Comparison of ENCODE assay signal across 15 cellular contexts in genomic region chr9:111851536-111851935, GRCh38. TPM values are rescaled to one million over a fixed set of nuclear protein-coding genes. Genes with fewer than 3 reads are reported as not detected.
DNase-seq lines count a peak whose midpoint lies in the region; ATAC-seq and TF ChIP-seq lines count a peak whose summit lies in the region.
"Had no signal": no experiment of that assay in that cellular context is flagged by ENCODE, and none has a peak within 500 bp of the region (broad histone marks: within the 10 kb centered on the region; RNA-seq: fewer than 3 reads in every experiment).

No MANE protein-coding gene starts in this region.

- H3K36me3 Mint-ChIP-seq in naive thymus-derived CD8-positive, alpha-beta T cell = no peaks in the 10 kb centered on the region
- H3K36me3 Mint-ChIP-seq: CD8-positive, alpha-beta memory T cell had no signal

- no peaks in the 10 kb centered on the region for H3K9me3 Mint-ChIP-seq in naive thymus-derived CD8-positive, alpha-beta T cell
- H3K9me3 Mint-ChIP-seq: activated B cell treated with CpG ODN at 0.5 μM for 24 hours, endodermal cell had no signal

- dilution Hi-C loops in mammary epithelial cell (cut with HindIII; ENCODE audit: low sequenced_read_pairs) = no loop called here

- H2AFZ ChIP-seq in mammary epithelial cell (ENCODE audit: low read depth, low read length) = no peak overlapping the region

- CTCF ChIA-PET in mammary epithelial cell (lab: Charles Lee; ENCODE audit: low non-redundant PET) = no interaction called here

- POLR2A ChIA-PET in naive thymus-derived CD8-positive, alpha-beta T cell (lab: Charles Lee) = no interaction called here

- no peaks in the 10 kb centered on the region for H4K20me1 ChIP-seq in mammary epithelial cell (ENCODE audit: insufficient read depth, low read length)

- peaks cover 0 to 2% (median under 1%) of the 10 kb centered on the region in 4 donors for H3K4me1 Mint-ChIP-seq in naive thymus-derived CD8-positive, alpha-beta T cell
- H3K4me1 Mint-ChIP-seq: activated B cell treated with CpG ODN at 0.5 μM for 24 hours; CD8-positive, alpha-beta memory T cell; endodermal cell had no signal

- in situ Hi-C loops in mammary epithelial cell (cut with MboI; ENCODE audit: low sequenced_read_pairs in 2 of 2) = no loop called here

- H3K9ac ChIP-seq in mammary epithelial cell (ENCODE audit: insufficient read depth, low read length) = no peak overlapping the region

- peaks cover 19% of the 10 kb centered on the region for H3K4me1 ChIP-seq in mammary epithelial cell (ENCODE audit: insufficient read depth, low read length)
- H3K4me1 ChIP-seq: HAP-1 had no signal

- H3K27me3 ChIP-seq in mammary epithelial cell (ENCODE audit: insufficient read depth, low read length) = no peaks in the 10 kb centered on the region

- no peaks in the 10 kb centered on the region for H3K79me2 ChIP-seq in mammary epithelial cell (ENCODE audit: insufficient read depth, low read length)

- no peaks in the 10 kb centered on the region for H3K27me3 Mint-ChIP-seq in naive thymus-derived CD8-positive, alpha-beta T cell
- H3K27me3 Mint-ChIP-seq: activated B cell treated with CpG ODN at 0.5 μM for 24 hours; CD8-positive, alpha-beta memory T cell had no signal

- intact Hi-C loops in mammary epithelial cell (cut with micrococcal nuclease) = loop anchor here (1.0 kb wide), 1 partner anchor 47 kb away; no protein-coding TSS in a partner anchor

- peak; percentile 79 for ATAC-seq in omental fat pad (ENCODE audit: low FRiP score)
- ATAC-seq in GM19395 (IDR thresholded peaks at IDR 0.05; ENCODE audit: unreplicated experiment) = no peak
- ATAC-seq in naive thymus-derived CD8-positive, alpha-beta T cell = no peak

- H3K9me3 ChIP-seq in mammary epithelial cell (replicated peaks; ENCODE audit: insufficient read depth, low read length) = no peaks in the 10 kb centered on the region
- H3K9me3 ChIP-seq: HAP-1 had no signal

- H3K4me3 Mint-ChIP-seq in naive thymus-derived CD8-positive, alpha-beta T cell = no peak overlapping the region
- H3K4me3 Mint-ChIP-seq: activated B cell treated with CpG ODN at 0.5 μM for 24 hours; CD8-positive, alpha-beta memory T cell; endodermal cell had no signal

- H3K4me2 ChIP-seq in mammary epithelial cell (ENCODE audit: insufficient read depth, low read depth, low read length) = no peak overlapping the region

- WGBS in mammary epithelial cell (ENCODE audit: low coverage, missing lambda C conversion rate) = 0% methylated on average over 1 of the region's 2 CpGs

- H3K27ac ChIP-seq in mammary epithelial cell (ENCODE audit: insufficient read depth, low read depth, low read length) = no peak overlapping the region

- H3K4me3 ChIP-seq in mammary epithelial cell (replicated peaks in 1 of 3; ENCODE audit: insufficient read depth in 1 of 3, low read depth in 2 of 3, low read length in 3 of 3) = no peak overlapping the region
- H3K4me3 ChIP-seq: HAP-1 had no signal

- DNase-seq in H4 (ENCODE audit: low spot score) = peak; percentile 23
- DNase-seq in NCI-H510A treated with DMSO at 0.1 percent for 48 hours (lab: John Stamatoyannopoulos, UW) = peak; percentile 31
- DNase-seq in mammary epithelial cell = peak; percentile 88
- no peak for DNase-seq in omental fat pad (ENCODE audit: low spot score)
- DNase-seq in HT-29 (ENCODE audit: low spot score) = no peak
- no peak for DNase-seq in naive thymus-derived CD8-positive, alpha-beta T cell
- DNase-seq in cerebellar nuclear complex (lab: John Stamatoyannopoulos, UW) = no peak
- DNase-seq: activated B cell treated with CpG ODN at 0.5 μM for 24 hours; activated T-cell treated with anti-CD3 and anti-CD28 coated beads, Interleukin-2, amount 50 U/mL, for 48 hours; CD8-positive, alpha-beta memory T cell; endodermal cell; midbrain had no signal

- no peaks in the 10 kb centered on the region for H3K36me3 ChIP-seq in mammary epithelial cell (ENCODE audit: insufficient read depth, low read length)
- H3K36me3 ChIP-seq: HAP-1 had no signal

- no peak overlapping the region for H3K27ac Mint-ChIP-seq in naive thymus-derived CD8-positive, alpha-beta T cell
- H3K27ac Mint-ChIP-seq: activated B cell treated with CpG ODN at 0.5 μM for 24 hours; CD8-positive, alpha-beta memory T cell; endodermal cell had no signal

- BruUV-seq in mammary epithelial cell (replicated peaks; lab: Mats Ljungman, UMichigan) = no TSS peak

- TF ChIP-seq CTCF in mammary epithelial cell (conservative IDR thresholded peaks at IDR 0.05 in 1 of 2, IDR thresholded peaks at IDR 0.05 in 1 of 2; ENCODE audit: extremely low read depth in 1 of 2, insufficient read depth in 1 of 2, low read depth in 1 of 2, low read length in 2 of 2) = peak in 1 of 2 donors; percentile 29
- no peak for TF ChIP-seq CTCF in omental fat pad (IDR thresholded peaks at IDR 0.05)

RNA-seq across cellular contexts. Expression of gene UGCG, which starts 45.1 kb away (rescaled TPM):
- 21.2 and 24.4 TPM in 2 replicates for total RNA-seq in H4 (2014; rRNA removed; shearing (Covaris generic))
- total RNA-seq in mammary epithelial cell (10 to 100 TPM; 44.8 to 51.2 TPM), omental fat pad (100 to 1,000 TPM in 1 of 4 donors, 10 to 100 TPM in 3; 25.0 to 203 (median 59.7) TPM)
- polyA plus RNA-seq in mammary epithelial cell = 21.6 TPM
- 21.4 TPM for polyA minus RNA-seq in mammary epithelial cell
- 23.9 and 38.0 TPM in 2 replicates for total RNA-seq in HT-29 (2014; rRNA removed; shearing (Covaris generic))
- 10 to 100 TPM; 15.6 to 21.6 TPM for total RNA-seq in naive thymus-derived CD8-positive, alpha-beta T cell
- 1 to 10 TPM; 5.7 to 7.8 (median 6.1) TPM for polyA plus RNA-seq in naive thymus-derived CD8-positive, alpha-beta T cell

RNA-seq across cellular contexts. Expression of gene SHOC1, which starts 56.8 kb away (rescaled TPM):
- 0.94 and 1.5 TPM in 2 replicates for total RNA-seq in H4 (2014; rRNA removed; shearing (Covaris generic))
- total RNA-seq in mammary epithelial cell = under 1 TPM; under 0.01 to 0.07 TPM
- polyA plus RNA-seq in mammary epithelial cell = 0.01 TPM
- polyA minus RNA-seq in mammary epithelial cell = not detected
- not detected for total RNA-seq in omental fat pad
- total RNA-seq in HT-29 (2014; rRNA removed; shearing (Covaris generic)) = not detected in 2 replicates
- total RNA-seq in naive thymus-derived CD8-positive, alpha-beta T cell = not detected
- not detected for polyA plus RNA-seq in naive thymus-derived CD8-positive, alpha-beta T cell
- total RNA-seq: activated B cell treated with CpG ODN at 0.5 μM for 24 hours; CD8-positive, alpha-beta memory T cell; endodermal cell; pulmonary artery endothelial cell had no signal
- polyA plus RNA-seq: CD8-positive, alpha-beta memory T cell had no signal

Comparison
In these comparisons a context has a peak if more than half of its experiments do, and no peak if none do; other contexts are left out.
1. DNase-seq: peak in H4 (single experiment), NCI-H510A treated with DMSO at 0.1 percent for 48 hours (single experiment) and mammary epithelial cell (single experiment); none in omental fat pad (single experiment), HT-29 (single experiment), naive thymus-derived CD8-positive, alpha-beta T cell (0 of 10) and cerebellar nuclear complex (0 of 2).